Comparison of ENCODE assay signal across 9 cellular contexts in genomic region chr1:17696417-17697301, GRCh38. TPM values are rescaled to one million over a fixed set of nuclear protein-coding genes. Genes with fewer than 3 reads are reported as not detected.
DNase-seq lines count a peak whose midpoint lies in the region; ATAC-seq and TF ChIP-seq lines count a peak whose summit lies in the region.
"Had no signal": no experiment of that assay in that cellular context is flagged by ENCODE, and none has a peak within 500 bp of the region (broad histone marks: within the 10 kb centered on the region; RNA-seq: fewer than 3 reads in every experiment).

No MANE protein-coding gene starts in this region.

- H3K4me3 ChIP-seq in astrocyte of the spinal cord (ENCODE audit: low read depth, low read length) = no peak overlapping the region
- H3K4me3 ChIP-seq: HAP-1 had no signal

- ATAC-seq in HG03565 (IDR thresholded peaks at IDR 0.05; ENCODE audit: unreplicated experiment) (no peak), GM18858 (IDR thresholded peaks at IDR 0.05; ENCODE audit: unreplicated experiment) (no peak)

- peak; percentile 55 for DNase-seq in HT-29 (ENCODE audit: low spot score)
- peak; percentile 74 for DNase-seq in astrocyte of the spinal cord (ENCODE audit: low read depth, low spot score)
- DNase-seq in iPS-NIHi11 (ENCODE audit: low spot score) = peak; percentile 63
- peak; percentile 78 for DNase-seq in superior temporal gyrus (ENCODE audit: extremely low spot score)
- DNase-seq in NCI-H69 (lab: John Stamatoyannopoulos, UW) = no peak
- DNase-seq: stimulated activated CD8-positive, alpha-beta memory T cell treated with anti-CD3 and anti-CD28 coated beads, Interleukin-4, amount 100 ng/mL, for 48 hours had no signal

- in situ Hi-C loops in astrocyte of the spinal cord (cut with HindIII; ENCODE audit: low sequenced_read_pairs) = no loop called here

- peak; percentile 60 for TF ChIP-seq CTCF in astrocyte of the spinal cord (IDR thresholded peaks at IDR 0.05; ENCODE audit: low read depth, low read length)

RNA-seq across cellular contexts. Expression of gene ACTL8, which starts 58.5 kb away (rescaled TPM):
- total RNA-seq in HT-29 (2014; rRNA removed; shearing (Covaris generic)) = 0.20 and 0.55 TPM in 2 replicates
